Comparison of ENCODE assay signal across 9 cellular contexts in the genomic region with DNA sequence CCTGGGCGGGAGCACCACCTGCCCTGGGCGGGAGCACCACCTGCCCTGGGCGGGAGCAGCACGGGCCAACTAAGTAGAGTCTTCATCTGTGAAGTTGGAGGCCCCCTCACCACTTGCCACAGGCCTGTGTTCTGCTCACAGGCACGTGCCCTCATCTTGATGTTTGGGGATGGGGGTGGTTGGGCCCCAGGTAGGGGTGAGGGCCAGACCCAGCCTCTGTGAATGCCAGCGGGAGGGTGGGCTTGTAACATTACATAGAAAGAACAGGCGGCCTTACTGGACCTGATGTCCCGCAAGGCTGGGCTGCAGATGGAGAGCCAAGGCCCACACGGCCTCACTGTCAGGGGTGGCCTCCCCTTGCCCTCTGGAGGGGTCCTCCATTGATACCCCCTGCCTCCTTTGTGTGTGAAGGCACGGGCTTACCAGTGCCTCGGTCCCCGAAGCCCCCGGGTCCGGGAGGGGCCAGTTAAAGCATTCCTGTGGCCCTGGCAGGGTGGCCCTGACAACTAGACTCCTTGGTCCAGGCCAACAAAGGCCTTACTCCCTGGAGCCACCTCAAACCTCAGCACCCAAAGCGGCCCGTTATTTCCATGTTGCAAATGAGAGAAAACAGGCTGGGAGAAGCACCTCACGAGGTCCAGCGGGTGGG. TPM values are rescaled to one million over a fixed set of nuclear protein-coding genes. Genes with fewer than 3 reads are reported as not detected.
DNase-seq lines count a peak whose midpoint lies in the region; ATAC-seq, FAIRE-seq and TF ChIP-seq lines count a peak whose summit lies in the region.
"Had no signal": no experiment of that assay in that cellular context is flagged by ENCODE, and none has a peak within 500 bp of the region (broad histone marks: within the 10 kb centered on the region; RNA-seq: fewer than 3 reads in every experiment).

No MANE protein-coding gene starts in this region.

- CTCF ChIA-PET in activated naive CD4-positive, alpha-beta T cell treated with anti-CD3 and anti-CD28 coated beads, Interleukin-2, amount 10 ng/mL, durations not matched to agents 7 days and 5 days (lab: Charles Lee) = no interaction called here
- CTCF ChIA-PET in GM12878 (lab: Yijun Ruan, JAX) = interaction anchor here (1.0 kb wide), 1 partner anchor 22 kb away, joined by 3 read pairs; no protein-coding TSS in a partner anchor

- POLR2A ChIA-PET in GM12878 (lab: Charles Lee) = interaction anchor here (1.6 kb wide), 1 partner anchor 14 kb away, joined by 4 read pairs; no protein-coding TSS in a partner anchor

- 60% methylated on average over 17 of the region's 18 CpGs for WGBS in GM12878 (ENCODE audit: insufficient coverage, insufficient replicate concordance, low lambda C conversion rate, missing lambda C conversion rate)
- WGBS in mesendoderm (ENCODE audit: extremely low coverage, insufficient coverage, low lambda C conversion rate) = no CpG with 5 or more reads among the region's 18 CpGs
- WGBS in ovary, 3 donors = 79 to 87% (median 79%) methylated on average over 16 to 18 of the region's 18 CpGs

- H3K9me3 Mint-ChIP-seq in activated naive CD4-positive, alpha-beta T cell treated with anti-CD3 and anti-CD28 coated beads, Interleukin-2, amount 10 ng/mL, durations not matched to agents 7 days and 5 days = peaks cover 3% of the 10 kb centered on the region

- H3K27ac ChIP-seq in GM12878 (ENCODE audit: control insufficient read depth, insufficient read depth) (peak overlapping the region; percentile 83), mesendoderm (ENCODE audit: low read depth, low read length) (no peak overlapping the region), upper lobe of right lung (peak overlapping the region; percentile 90), ovary (peak overlapping the region in 1 of 2 donors; percentile 4)
- H3K27ac ChIP-seq: SK-N-MC had no signal

- no peak for TF ChIP-seq EP300 in GM12878 (IDR thresholded peaks at IDR 0.05; ENCODE audit: borderline replicate concordance in 1 of 2, control insufficient read depth in 1 of 2, low read depth in 2 of 2, low read length in 2 of 2)
- TF ChIP-seq EP300 in ovary (IDR thresholded peaks at IDR 0.05) = no peak

- H3K4me3 ChIP-seq in GM12878 (peak overlapping the region; percentile 99), mesendoderm (ENCODE audit: low read length) (no peak overlapping the region), upper lobe of right lung (peak overlapping the region; percentile 73), ovary (no peak overlapping the region)
- H3K4me3 ChIP-seq: SK-N-MC had no signal

- no peaks in the 10 kb centered on the region; a peak in 1 of 4 replicates for H3K27me3 ChIP-seq in GM12878 (replicated peaks in 1 of 2; ENCODE audit: control insufficient read depth in 2 of 2, insufficient read depth in 2 of 2, low read length in 1 of 2)
- peaks cover 3% of the 10 kb centered on the region for H3K27me3 ChIP-seq in mesendoderm (ENCODE audit: insufficient read depth, low read length, poor library complexity)
- H3K27me3 ChIP-seq in upper lobe of right lung = no peaks in the 10 kb centered on the region
- no peaks in the 10 kb centered on the region for H3K27me3 ChIP-seq in ovary

- H3K9me3 ChIP-seq in GM12878 (replicated peaks; ENCODE audit: control insufficient read depth, insufficient read depth, low read length) (no peaks in the 10 kb centered on the region), upper lobe of right lung (no peaks in the 10 kb centered on the region), ovary (no peaks in the 10 kb centered on the region)

- no peaks in the 10 kb centered on the region for H3K79me1 ChIP-seq in mesendoderm (ENCODE audit: low read length)

- no peak overlapping the region for H2AK5ac ChIP-seq in mesendoderm (ENCODE audit: low read length)

- H4K5ac ChIP-seq in mesendoderm (ENCODE audit: low read length) = no peak overlapping the region

- peak overlapping the region; percentile 71 for H2AFZ ChIP-seq in GM12878 (ENCODE audit: control insufficient read depth, low read depth, low read length)

- H3K4me1 Mint-ChIP-seq in activated naive CD4-positive, alpha-beta T cell treated with anti-CD3 and anti-CD28 coated beads, Interleukin-2, amount 10 ng/mL, durations not matched to agents 7 days and 5 days = peaks cover 12% of the 10 kb centered on the region

- H3K23ac ChIP-seq in mesendoderm (ENCODE audit: low read length) = no peak overlapping the region

- no peak overlapping the region for H3K56ac ChIP-seq in mesendoderm (ENCODE audit: low read length)

- H3K27ac Mint-ChIP-seq in activated naive CD4-positive, alpha-beta T cell treated with anti-CD3 and anti-CD28 coated beads, Interleukin-2, amount 10 ng/mL, durations not matched to agents 7 days and 5 days = peak overlapping the region; percentile 91

- H3K4ac ChIP-seq in mesendoderm (ENCODE audit: low read depth, low read length) = no peak overlapping the region

- peak overlapping the region; percentile 85 for H3K4me3 Mint-ChIP-seq in activated naive CD4-positive, alpha-beta T cell treated with anti-CD3 and anti-CD28 coated beads, Interleukin-2, amount 10 ng/mL, durations not matched to agents 7 days and 5 days

- no peak overlapping the region for H4K8ac ChIP-seq in mesendoderm (ENCODE audit: low read depth, low read length)

- H3K79me2 ChIP-seq in GM12878 (ENCODE audit: control insufficient read depth, insufficient read depth, low read length) (peaks cover 46% of the 10 kb centered on the region), mesendoderm (ENCODE audit: control insufficient read depth, insufficient read depth, low read length) (no peaks in the 10 kb centered on the region)

- TF ChIP-seq RAD21 in GM12878 (IDR thresholded peaks at IDR 0.05; ENCODE audit: insufficient read depth, low read depth, low read length) = no peak

- in situ Hi-C loops in GM12878 (cut with MboI) = no loop called here

- RAD21 ChIA-PET in GM12878 (lab: Charles Lee; ENCODE audit: unreplicated experiment) = no interaction called here

- H2BK5ac ChIP-seq in mesendoderm (ENCODE audit: low read length) = no peak overlapping the region

- no peak overlapping the region for H2BK120ac ChIP-seq in mesendoderm (ENCODE audit: low read depth, low read length)

- no peak overlapping the region for H3K18ac ChIP-seq in mesendoderm (ENCODE audit: low read length)

- TF ChIP-seq CTCF in GM12878 (IDR thresholded peaks at IDR 0.05 in 2 of 3, conservative IDR thresholded peaks at IDR 0.05 in 1 of 3; ENCODE audit: control insufficient read depth in 2 of 3, extremely low read depth in 1 of 3, insufficient read depth in 1 of 3, low read depth in 3 of 3, low read length in 3 of 3) (no peak), upper lobe of right lung (IDR thresholded peaks at IDR 0.05) (no peak), ovary (IDR thresholded peaks at IDR 0.05) (no peak)

- ATAC-seq in GM12878 (no peak), upper lobe of right lung (no peak)

- SMC1A ChIA-PET in GM12878 (lab: Charles Lee; ENCODE audit: uncharacterized antibody, unreplicated experiment) = no interaction called here

- H2BK15ac ChIP-seq in mesendoderm (replicated peaks; ENCODE audit: low read depth) = no peak overlapping the region

- H3K36me3 Mint-ChIP-seq in activated naive CD4-positive, alpha-beta T cell treated with anti-CD3 and anti-CD28 coated beads, Interleukin-2, amount 10 ng/mL, durations not matched to agents 7 days and 5 days = peaks cover 5% of the 10 kb centered on the region

- H3K27me3 Mint-ChIP-seq in activated naive CD4-positive, alpha-beta T cell treated with anti-CD3 and anti-CD28 coated beads, Interleukin-2, amount 10 ng/mL, durations not matched to agents 7 days and 5 days = peaks cover 7% of the 10 kb centered on the region

- DNase-seq in activated naive CD4-positive, alpha-beta T cell treated with anti-CD3 and anti-CD28 coated beads, Interleukin-2, amount 10 ng/mL, durations not matched to agents 7 days and 5 days = no peak
- DNase-seq in activated naive CD4-positive, alpha-beta T cell (lab: John Stamatoyannopoulos, UW) = no peak
- DNase-seq in GM12878 (ENCODE audit: low read depth, low spot score) (no peak), mesendoderm (no peak), upper lobe of right lung (no peak), ovary (no peak)
- no peak for DNase-seq in stimulated activated CD4-positive, alpha-beta T cell treated with anti-CD3 and anti-CD28 coated beads, Interleukin-4, amount 100 ng/mL, for 24 hours
- DNase-seq in activated CD4-positive, CD25-positive, alpha-beta regulatory T cell (lab: John Stamatoyannopoulos, UW) = no peak

- H3K4me1 ChIP-seq in GM12878 (ENCODE audit: control insufficient read depth, insufficient read depth, low read length) (peaks cover 10% of the 10 kb centered on the region), mesendoderm (ENCODE audit: control insufficient read depth, low read depth, low read length) (no peaks in the 10 kb centered on the region), upper lobe of right lung (peaks cover 32% of the 10 kb centered on the region), ovary (ENCODE audit: insufficient read depth) (peaks cover 14% of the 10 kb centered on the region)

- H4K20me1 ChIP-seq in GM12878 (ENCODE audit: control insufficient read depth, insufficient read depth) = no peaks in the 10 kb centered on the region

- H3K4me2 ChIP-seq in GM12878 (ENCODE audit: control insufficient read depth, insufficient read depth) (peak overlapping the region; percentile 95), mesendoderm (ENCODE audit: low read length) (no peak overlapping the region)

- intact Hi-C loops in GM12878 (cut with micrococcal nuclease; ENCODE audit: unreplicated experiment) = loop anchor here (2.0 kb wide), 1 partner anchor 15 kb away; a partner anchor contains a TSS
- intact Hi-C loops in upper lobe of right lung (cut with DNase I) = no loop called here
- intact Hi-C loops in ovary (cut with DNase I) = no loop called here

- no peak for FAIRE-seq in GM12878 (lab: Jason Lieb, UNC)

- peak overlapping the region; percentile 80 for H3K9ac ChIP-seq in GM12878 (ENCODE audit: control insufficient read depth, insufficient read depth, low read length)
- peak overlapping the region; percentile 17 for H3K9ac ChIP-seq in mesendoderm (ENCODE audit: low read length)

- H3K36me3 ChIP-seq in GM12878 (ENCODE audit: control insufficient read depth in 2 of 2, insufficient read depth in 2 of 2, low read length in 1 of 2) (no peaks in the 10 kb centered on the region; a peak in 1 of 4 replicates), mesendoderm (ENCODE audit: control insufficient read depth, insufficient read depth, low read length) (no peaks in the 10 kb centered on the region), upper lobe of right lung (no peaks in the 10 kb centered on the region), ovary (no peaks in the 10 kb centered on the region)

- TSS peak; percentile 76 for BruUV-seq in GM12878 (replicated peaks; lab: Mats Ljungman, UMichigan)

- TF ChIP-seq POLR2A in GM12878 (IDR thresholded peaks at IDR 0.05; ENCODE audit: low read depth, low read length) (no peak), ovary (IDR thresholded peaks at IDR 0.05) (no peak)

RNA-seq across cellular contexts. Expression of a gene that starts 1.1 kb away (rescaled TPM):
- total RNA-seq in GM12878 (2013; cell fraction: nucleolus; rRNA removed) = 264 and 312 TPM in 2 replicates
- total RNA-seq in GM12878 (2014; rRNA removed) = 33.4 and 37.8 TPM in 2 replicates
- total RNA-seq in GM12878 (2014; rRNA removed; fragmentation: Illumina TruSeq; extraction: Trizol) = 10.2 and 10.3 TPM in 2 replicates
- total RNA-seq in GM12878 (2021) = 46.5 and 49.5 TPM in 2 replicates
- polyA plus RNA-seq in GM12878 (2011; ENCODE audit: low read depth) = 24.0 TPM
- 18.0 and 44.4 TPM in 2 replicates for polyA plus RNA-seq in GM12878 (2011; rRNA removed)
- polyA plus RNA-seq in GM12878 (2011; cell fraction: cytosol; rRNA removed) = 60.2 and 98.5 TPM in 2 replicates
- polyA plus RNA-seq in GM12878 (2011; cell fraction: nucleus; rRNA removed) = 75.2 and 100 TPM in 2 replicates
- polyA plus RNA-seq in GM12878 (2012) = 102 and 145 TPM in 2 replicates
- 0.44 and 4.6 TPM in 2 replicates for polyA plus RNA-seq in GM12878 (2014; fragmentation: Illumina TruSeq; extraction: Trizol)
- 1 to 10 TPM in 1 of 2 experiments, under 1 TPM in 1; 0.10 to 1.2 TPM for polyA plus RNA-seq in GM12878 (2014; fragmentation: Nextera tagmentation; extraction: Ambion mirVana)
- 30.0 and 33.0 TPM in 2 replicates for polyA plus RNA-seq in GM12878 (2014; rRNA removed)
- polyA plus RNA-seq in GM12878 (2016; fragmentation: Nextera tagmentation; extraction: Ambion mirVana) = 1 to 10 TPM; 4.3 to 5.7 TPM
- polyA minus RNA-seq in GM12878 (2011; rRNA and poly(A)+ RNA removed) = 47.3 and 89.5 TPM in 2 replicates
- 32.2 and 37.6 TPM in 2 replicates for polyA minus RNA-seq in GM12878 (2011; cell fraction: cytosol; rRNA and poly(A)+ RNA removed)
- polyA minus RNA-seq in GM12878 (2011; cell fraction: nucleus; rRNA and poly(A)+ RNA removed) = 66.3 and 84.2 TPM in 2 replicates
- polyA plus RNA-seq in mesendoderm (2013, experiment 1 of 2) = 1.9 TPM
- polyA plus RNA-seq in mesendoderm (2013, experiment 2 of 2) = 1.6 TPM
- 77.5 TPM for total RNA-seq in upper lobe of right lung
- 10 to 100 TPM; 10.5 to 23.2 (median 18.0) TPM for total RNA-seq in ovary
- polyA plus RNA-seq in ovary = 1 to 10 TPM; 3.5 to 5.0 TPM

RNA-seq across cellular contexts. Expression of a gene that starts 15.1 kb away (rescaled TPM):
- total RNA-seq in GM12878 (2013; cell fraction: nucleolus; rRNA removed) = 92.3 and 116 TPM in 2 replicates
- 43.0 and 49.0 TPM in 2 replicates for total RNA-seq in GM12878 (2014; rRNA removed)
- 36.9 and 42.5 TPM in 2 replicates for total RNA-seq in GM12878 (2014; rRNA removed; fragmentation: Illumina TruSeq; extraction: Trizol)
- 69.1 and 74.1 TPM in 2 replicates for total RNA-seq in GM12878 (2021)
- polyA plus RNA-seq in GM12878 (2011; ENCODE audit: low read depth) = 82.9 TPM
- 16.2 and 30.5 TPM in 2 replicates for polyA plus RNA-seq in GM12878 (2011; rRNA removed)
- 93.0 and 152 TPM in 2 replicates for polyA plus RNA-seq in GM12878 (2011; cell fraction: cytosol; rRNA removed)
- polyA plus RNA-seq in GM12878 (2011; cell fraction: nucleus; rRNA removed) = 97.1 and 115 TPM in 2 replicates
- polyA plus RNA-seq in GM12878 (2012) = 44.5 and 61.4 TPM in 2 replicates
- polyA plus RNA-seq in GM12878 (2014; fragmentation: Illumina TruSeq; extraction: Trizol) = 7.2 and 29.3 TPM in 2 replicates
- 10 to 100 TPM in 1 of 2 experiments, 1 to 10 TPM in 1; 5.4 to 18.0 TPM for polyA plus RNA-seq in GM12878 (2014; fragmentation: Nextera tagmentation; extraction: Ambion mirVana)
- polyA plus RNA-seq in GM12878 (2014; rRNA removed) = 123 and 135 TPM in 2 replicates
- 10 to 100 TPM; 77.2 to 80.3 TPM for polyA plus RNA-seq in GM12878 (2016; fragmentation: Nextera tagmentation; extraction: Ambion mirVana)
- polyA minus RNA-seq in GM12878 (2011; rRNA and poly(A)+ RNA removed) = 9.0 and 23.6 TPM in 2 replicates
- polyA minus RNA-seq in GM12878 (2011; cell fraction: cytosol; rRNA and poly(A)+ RNA removed) = 7.8 and 11.4 TPM in 2 replicates
- polyA minus RNA-seq in GM12878 (2011; cell fraction: nucleus; rRNA and poly(A)+ RNA removed) = 13.3 and 20.4 TPM in 2 replicates
- polyA plus RNA-seq in mesendoderm (2013, experiment 1 of 2) = 6.8 TPM
- polyA plus RNA-seq in mesendoderm (2013, experiment 2 of 2) = 7.4 TPM
- 50.5 TPM for total RNA-seq in upper lobe of right lung
- total RNA-seq in ovary = 10 to 100 TPM; 22.9 to 65.0 (median 41.9) TPM
- polyA plus RNA-seq in ovary = 10 to 100 TPM in 1 of 2 donors, 1 to 10 TPM in 1; 7.7 to 22.2 TPM

RNA-seq across cellular contexts. Expression of a gene that starts 45.7 kb away (rescaled TPM):
- total RNA-seq in GM12878 (2013; cell fraction: nucleolus; rRNA removed) = 85.1 and 93.8 TPM in 2 replicates
- total RNA-seq in GM12878 (2014; rRNA removed) (17.3 and 25.0 TPM in 2 replicates), GM12878 (2014; rRNA removed; fragmentation: Illumina TruSeq; extraction: Trizol) (26.4 and 27.8 TPM in 2 replicates), GM12878 (2021) (85.5 and 94.2 TPM in 2 replicates), upper lobe of right lung (150 TPM), ovary (100 to 1,000 TPM in 5 of 7 donors, 10 to 100 TPM in 2; 46.0 to 160 (median 121) TPM)
- polyA plus RNA-seq in GM12878 (2011; ENCODE audit: low read depth) = 42.9 TPM
- polyA plus RNA-seq in GM12878 (2011; rRNA removed) (40.7 and 54.4 TPM in 2 replicates), GM12878 (2014; fragmentation: Illumina TruSeq; extraction: Trizol) (72.5 and 105 TPM in 2 replicates), GM12878 (2014; fragmentation: Nextera tagmentation; extraction: Ambion mirVana) (10 to 100 TPM in 1 of 2 experiments, 1 to 10 TPM in 1; 5.7 to 13.0 TPM), GM12878 (2014; rRNA removed) (74.9 and 90.3 TPM in 2 replicates), GM12878 (2016; fragmentation: Nextera tagmentation; extraction: Ambion mirVana) (10 to 100 TPM; 61.8 to 63.4 TPM), ovary (100 to 1,000 TPM in 1 of 2 donors, 10 to 100 TPM in 1; 81.2 to 134 TPM)
- 58.6 and 69.9 TPM in 2 replicates for polyA plus RNA-seq in GM12878 (2011; cell fraction: cytosol; rRNA removed)
- polyA plus RNA-seq in GM12878 (2011; cell fraction: nucleus; rRNA removed) = 236 and 302 TPM in 2 replicates
- polyA plus RNA-seq in GM12878 (2012) = 62.0 and 78.9 TPM in 2 replicates
- 53.9 and 56.8 TPM in 2 replicates for polyA minus RNA-seq in GM12878 (2011; rRNA and poly(A)+ RNA removed)
- 25.1 and 26.0 TPM in 2 replicates for polyA minus RNA-seq in GM12878 (2011; cell fraction: cytosol; rRNA and poly(A)+ RNA removed)
- polyA minus RNA-seq in GM12878 (2011; cell fraction: nucleus; rRNA and poly(A)+ RNA removed) = 38.6 and 73.4 TPM in 2 replicates
- 76.4 TPM for polyA plus RNA-seq in mesendoderm (2013, experiment 1 of 2)
- polyA plus RNA-seq in mesendoderm (2013, experiment 2 of 2) = 75.9 TPM

Comparison
In these comparisons a context has a peak if more than half of its experiments do, and no peak if none do; other contexts are left out.
1. H3K4me3 ChIP-seq: peak in GM12878 (single experiment) and upper lobe of right lung (single experiment); none in mesendoderm (single experiment) and ovary (single experiment).